In the genomic region with DNA sequence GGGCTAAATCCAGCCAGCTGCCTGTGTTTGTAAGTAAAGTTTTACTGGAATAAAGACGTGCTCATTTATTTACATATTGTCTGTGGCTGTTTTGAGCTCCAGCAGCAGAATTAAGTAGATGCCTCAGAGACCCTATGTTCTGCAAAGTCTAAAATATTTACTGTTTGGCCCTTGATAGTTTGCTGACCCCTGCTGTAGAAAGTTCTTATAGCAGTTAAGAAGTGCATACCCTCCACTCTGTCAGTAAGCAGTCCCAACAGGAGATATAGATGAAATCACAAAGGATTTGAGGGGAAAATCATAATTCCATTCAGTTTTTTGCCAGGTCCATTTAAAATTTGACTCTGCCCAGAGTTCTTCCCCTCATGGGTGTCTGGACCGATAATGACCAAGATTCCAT, we compare ENCODE assay signal across 9 cellular contexts. TPM values are rescaled to one million over a fixed set of nuclear protein-coding genes. Genes with fewer than 3 reads are reported as not detected.
DNase-seq lines count a peak whose midpoint lies in the region; ATAC-seq, FAIRE-seq and TF ChIP-seq lines count a peak whose summit lies in the region.
"Had no signal": no experiment of that assay in that cellular context is flagged by ENCODE, and none has a peak within 500 bp of the region (broad histone marks: within the 10 kb centered on the region; RNA-seq: fewer than 3 reads in every experiment).

No MANE protein-coding gene starts in this region.

- H3K36me3 Mint-ChIP-seq in astrocyte (ENCODE audit: low read depth, unreplicated experiment) = peaks cover 14% of the 10 kb centered on the region
- peaks cover 22% of the 10 kb centered on the region for H3K36me3 Mint-ChIP-seq in mesothelial cell of epicardium

- H3K9me3 Mint-ChIP-seq in astrocyte (ENCODE audit: unreplicated experiment) = no peaks in the 10 kb centered on the region
- H3K9me3 Mint-ChIP-seq in mesothelial cell of epicardium = no peaks in the 10 kb centered on the region

- H3K4me3 Mint-ChIP-seq in astrocyte (ENCODE audit: unreplicated experiment) (no peak overlapping the region), mesothelial cell of epicardium (no peak overlapping the region)

- ATAC-seq in HG02884 (IDR thresholded peaks at IDR 0.05; ENCODE audit: unreplicated experiment) (no peak), HG03108 (IDR thresholded peaks at IDR 0.05; ENCODE audit: unreplicated experiment) (no peak)

- TF ChIP-seq CTCF in astrocyte (IDR thresholded peaks at IDR 0.05; ENCODE audit: insufficient read depth, low read depth, low read length) = peak; percentile 47
- TF ChIP-seq CTCF in mesothelial cell of epicardium (IDR thresholded peaks at IDR 0.05; ENCODE audit: unreplicated experiment) = peak; percentile 27

- no peak overlapping the region for H2AFZ ChIP-seq in astrocyte (ENCODE audit: low read depth, low read length)

- no peak overlapping the region for H3K27ac ChIP-seq in astrocyte (ENCODE audit: low read depth, low read length)

- H3K4me3 ChIP-seq in astrocyte (ENCODE audit: insufficient read depth, low read depth, low read length) = no peak overlapping the region
- H3K4me3 ChIP-seq in HAP-1 = no peak overlapping the region

- in situ Hi-C loops in HAP-1 (cut with MboI; ENCODE audit: low sequenced_read_pairs) = no loop called here

- peaks cover 5% of the 10 kb centered on the region for H3K79me2 ChIP-seq in astrocyte (ENCODE audit: insufficient read depth, low read length)

- peaks cover 20% of the 10 kb centered on the region for H4K20me1 ChIP-seq in astrocyte (ENCODE audit: insufficient read depth, low read length)

- H3K9ac ChIP-seq in astrocyte (ENCODE audit: low read length) = no peak overlapping the region

- H3K27me3 ChIP-seq in astrocyte (ENCODE audit: insufficient read depth, low read length) (no peaks in the 10 kb centered on the region), HAP-1 (ENCODE audit: low read depth) (no peaks in the 10 kb centered on the region)

- DNase-seq in ELR (ENCODE audit: low read depth) (peak; percentile 55), HuH-7.5 (ENCODE audit: low spot score) (peak; percentile 23), astrocyte (ENCODE audit: low read depth) (peak; percentile 10), mesothelial cell of epicardium (ENCODE audit: low spot score in 2 of 2, unreplicated experiment in 2 of 2) (no peak), HAP-1 (ENCODE audit: low spot score in 2 of 2) (no peak), NCI-H146 treated with DMSO at 0.1 percent for 48 hours (lab: John Stamatoyannopoulos, UW; ENCODE audit: unreplicated experiment) (no peak)
- DNase-seq: NCI-H2227 treated with DMSO at 0.1 percent for 48 hours had no signal

- H3K4me1 Mint-ChIP-seq in astrocyte (ENCODE audit: low read depth, unreplicated experiment) (peaks cover 12% of the 10 kb centered on the region), mesothelial cell of epicardium (peaks cover 31% of the 10 kb centered on the region)

- H3K36me3 ChIP-seq in astrocyte (ENCODE audit: insufficient read depth, low read length) (peaks cover 57% of the 10 kb centered on the region), HAP-1 (replicated peaks) (peaks cover 17% of the 10 kb centered on the region)

- H3K9me3 ChIP-seq in astrocyte (ENCODE audit: insufficient read depth, low read depth, low read length) (no peaks in the 10 kb centered on the region), HAP-1 (no peaks in the 10 kb centered on the region)

- no peaks in the 10 kb centered on the region for H3K27me3 Mint-ChIP-seq in astrocyte (ENCODE audit: low read depth, unreplicated experiment)
- no peaks in the 10 kb centered on the region for H3K27me3 Mint-ChIP-seq in mesothelial cell of epicardium (ENCODE audit: low read depth)

- FAIRE-seq in astrocyte (lab: Jason Lieb, UNC) = no peak

- H3K27ac Mint-ChIP-seq in astrocyte (ENCODE audit: unreplicated experiment) (no peak overlapping the region), mesothelial cell of epicardium (no peak overlapping the region)

- H3K4me2 ChIP-seq in astrocyte (ENCODE audit: low read length) = no peak overlapping the region

- H3K4me1 ChIP-seq in astrocyte (ENCODE audit: insufficient read depth, low read length) = no peaks in the 10 kb centered on the region
- peaks cover 5% of the 10 kb centered on the region for H3K4me1 ChIP-seq in HAP-1

RNA-seq across cellular contexts. Expression of gene ITM2C, which starts 50.1 kb away (rescaled TPM):
- total RNA-seq in astrocyte = 458 and 582 TPM in 2 replicates
- 269 to 275 TPM (median 270 TPM) in 3 replicates for total RNA-seq in mesothelial cell of epicardium

Comparison
In these comparisons a context has a peak if more than half of its experiments do, and no peak if none do; other contexts are left out.
1. DNase-seq: peak in ELR (single experiment), HuH-7.5 (single experiment) and astrocyte (single experiment); none in mesothelial cell of epicardium (0 of 2), HAP-1 (0 of 2) and NCI-H146 treated with DMSO at 0.1 percent for 48 hours (single experiment).